ENCODE assay signal across 10 cellular contexts in the genomic region with DNA sequence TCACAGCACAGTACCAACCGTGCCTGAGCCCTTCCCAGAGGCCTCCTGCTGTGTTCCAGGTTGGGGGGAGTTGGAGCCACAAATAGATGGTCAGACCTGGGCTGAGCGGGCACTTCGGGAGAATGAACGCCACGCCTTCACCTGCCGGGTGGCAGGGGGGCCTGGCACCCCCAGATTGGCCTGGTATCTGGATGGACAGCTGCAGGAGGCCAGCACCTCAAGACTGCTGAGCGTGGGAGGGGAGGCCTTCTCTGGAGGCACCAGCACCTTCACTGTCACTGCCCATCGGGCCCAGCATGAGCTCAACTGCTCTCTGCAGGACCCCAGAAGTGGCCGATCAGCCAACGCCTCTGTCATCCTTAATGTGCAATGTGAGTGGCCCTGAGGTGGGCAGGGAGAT. TPM values are rescaled to one million over a fixed set of nuclear protein-coding genes. Genes with fewer than 3 reads are reported as not detected.
DNase-seq lines count a peak whose midpoint lies in the region; ATAC-seq and TF ChIP-seq lines count a peak whose summit lies in the region.
"Had no signal": no experiment of that assay in that cellular context is flagged by ENCODE, and none has a peak within 500 bp of the region (broad histone marks: within the 10 kb centered on the region; RNA-seq: fewer than 3 reads in every experiment).

No MANE protein-coding gene starts in this region.

- peak overlapping the region; percentile 98 for H3K4me3 Mint-ChIP-seq in CD8-positive, alpha-beta T cell
- H3K4me3 Mint-ChIP-seq in endodermal cell: peak overlapping the region; percentile 85

- no peak overlapping the region for H3K4me3 ChIP-seq in CD8-positive, alpha-beta T cell (ENCODE audit: low read depth, low read length)
- H3K4me3 ChIP-seq in Peyer's patch (peak overlapping the region in 3 of 4 donors; percentile 78 to 98 (median 95)), endodermal cell (ENCODE audit: low read length) (peak overlapping the region; percentile 80), neuronal stem cell (ENCODE audit: low read length in 2 of 2) (peak overlapping the region in 1 of 2 donors; percentile 83)

- H2BK5ac ChIP-seq in neuronal stem cell (ENCODE audit: low read length): peak overlapping the region; percentile 91

- peak overlapping the region; percentile 67 for H3K27ac ChIP-seq in CD8-positive, alpha-beta T cell (ENCODE audit: low read depth, low read length)
- H3K27ac ChIP-seq in Peyer's patch: peak overlapping the region in 3 of 4 donors; percentile 83 to 97 (median 95)
- no peak overlapping the region for H3K27ac ChIP-seq in endodermal cell (ENCODE audit: low read depth, low read length)
- H3K27ac ChIP-seq in neuronal stem cell (replicated peaks; ENCODE audit: low read length): no peak overlapping the region
- H3K27ac ChIP-seq: HL-60 had no signal

- peak overlapping the region; percentile 90 for H3K27ac Mint-ChIP-seq in CD8-positive, alpha-beta T cell
- H3K27ac Mint-ChIP-seq in endodermal cell: no peak overlapping the region

- H3K4ac ChIP-seq in neuronal stem cell (ENCODE audit: low read length): no peak overlapping the region

- no peak overlapping the region for H4K91ac ChIP-seq in neuronal stem cell (ENCODE audit: low read depth, low read length, poor library complexity)

- H2BK120ac ChIP-seq in neuronal stem cell (ENCODE audit: low read depth, low read length): no peak overlapping the region

- intact Hi-C loops in CD8-positive, alpha-beta T cell (cut with DNase I, micrococcal nuclease): no loop called here

- H3K4me1 ChIP-seq in CD8-positive, alpha-beta T cell (ENCODE audit: insufficient read depth, low read length): peaks cover 24% of the 10 kb centered on the region
- H3K4me1 ChIP-seq in Peyer's patch (peaks cover 0 to 37% (median 6%) of the 10 kb centered on the region in 4 donors), endodermal cell (ENCODE audit: control insufficient read depth, insufficient read depth, low read length) (peaks cover 7% of the 10 kb centered on the region), neuronal stem cell (ENCODE audit: control insufficient read depth in 2 of 2, insufficient read depth in 1 of 2, low read depth in 1 of 2, low read length in 2 of 2) (peaks cover 10 to 16% of the 10 kb centered on the region in 2 donors)

- no peak overlapping the region for H4K8ac ChIP-seq in neuronal stem cell (ENCODE audit: low read depth, low read length)

- 88 to 95% methylated on average over 9 to 10 of the region's 10 CpGs for WGBS in endodermal cell (ENCODE audit: insufficient coverage in 1 of 2, insufficient read length in 1 of 2), 2 experiments
- no CpG with 5 or more reads among the region's 10 CpGs for WGBS in neuronal stem cell (ENCODE audit: extremely low coverage in 2 of 2, insufficient read length in 2 of 2, insufficient replicate concordance in 1 of 2), 2 donors

- H3K36me3 Mint-ChIP-seq in CD8-positive, alpha-beta T cell: peaks cover 27% of the 10 kb centered on the region
- peaks cover 6% of the 10 kb centered on the region for H3K36me3 Mint-ChIP-seq in endodermal cell (ENCODE audit: low read depth)

- H3K9me3 Mint-ChIP-seq in CD8-positive, alpha-beta T cell: no peaks in the 10 kb centered on the region
- H3K9me3 Mint-ChIP-seq in endodermal cell: no peaks in the 10 kb centered on the region

- H3K14ac ChIP-seq in neuronal stem cell (ENCODE audit: low read length): peak overlapping the region; percentile 48

- no peaks in the 10 kb centered on the region for H3K27me3 Mint-ChIP-seq in CD8-positive, alpha-beta T cell (ENCODE audit: low read depth)
- no peaks in the 10 kb centered on the region for H3K27me3 Mint-ChIP-seq in endodermal cell (ENCODE audit: insufficient read depth)

- TF ChIP-seq CTCF in CD8-positive, alpha-beta T cell (IDR thresholded peaks at IDR 0.05): no peak
- no peak for TF ChIP-seq CTCF in Peyer's patch (IDR thresholded peaks at IDR 0.05)
- no peak for TF ChIP-seq CTCF in endodermal cell (conservative IDR thresholded peaks at IDR 0.05)

- POLR2A ChIA-PET in CD8-positive, alpha-beta T cell (lab: Charles Lee): no interaction called here

- H2BK12ac ChIP-seq in neuronal stem cell (ENCODE audit: low read length): no peak overlapping the region

- H3K79me1 ChIP-seq in neuronal stem cell (ENCODE audit: low read depth, low read length): peaks cover 4% of the 10 kb centered on the region

- H2AK5ac ChIP-seq in neuronal stem cell (ENCODE audit: low read depth, low read length): peak overlapping the region; percentile 46

- H3K4me1 Mint-ChIP-seq in CD8-positive, alpha-beta T cell (ENCODE audit: low read depth): peaks cover 37% of the 10 kb centered on the region
- peaks cover 31% of the 10 kb centered on the region for H3K4me1 Mint-ChIP-seq in endodermal cell

- no peak for TF ChIP-seq POLR2A in Peyer's patch (IDR thresholded peaks at IDR 0.05)

- CTCF ChIA-PET in CD8-positive, alpha-beta T cell (lab: Charles Lee): no interaction called here

- H3K9ac ChIP-seq in endodermal cell (ENCODE audit: extremely low read depth, low read length, poor library complexity, severe bottlenecking) (peak overlapping the region; percentile 48), neuronal stem cell (ENCODE audit: low read depth, low read length, poor library complexity) (peak overlapping the region; percentile 80)

- no peak overlapping the region for H3K23ac ChIP-seq in neuronal stem cell (ENCODE audit: low read depth, low read length, poor library complexity)

- no peak for ATAC-seq in CD8-positive, alpha-beta T cell
- no peak for ATAC-seq in HG03097 (IDR thresholded peaks at IDR 0.05; ENCODE audit: low FRiP score, unreplicated experiment)

- DNase-seq in CD8-positive, alpha-beta T cell: no peak
- DNase-seq in Peyer's patch: no peak
- DNase-seq in endodermal cell: no peak
- no peak for DNase-seq in neuronal stem cell (ENCODE audit: low spot score)
- no peak for DNase-seq in DMS 273 (lab: John Stamatoyannopoulos, UW; ENCODE audit: unreplicated experiment)
- DNase-seq in NCI-H345 treated with DMSO at 0.1 percent for 48 hours (lab: John Stamatoyannopoulos, UW; ENCODE audit: unreplicated experiment): no peak
- DNase-seq in NCI-H2196 (lab: John Stamatoyannopoulos, UW; ENCODE audit: unreplicated experiment): no peak
- DNase-seq: GDM1 had no signal

- no peak overlapping the region for H2BK15ac ChIP-seq in neuronal stem cell (ENCODE audit: low read length)

- no peaks in the 10 kb centered on the region for H3K9me3 ChIP-seq in CD8-positive, alpha-beta T cell (ENCODE audit: low read length)
- no peaks in the 10 kb centered on the region for H3K9me3 ChIP-seq in Peyer's patch
- H3K9me3 ChIP-seq in endodermal cell (ENCODE audit: control insufficient read depth, low read length): no peaks in the 10 kb centered on the region
- no peaks in the 10 kb centered on the region for H3K9me3 ChIP-seq in neuronal stem cell (replicated peaks in 1 of 2; ENCODE audit: control insufficient read depth in 2 of 2, insufficient read depth in 1 of 2, low read depth in 1 of 2, low read length in 2 of 2)

- no peaks in the 10 kb centered on the region for H3K36me3 ChIP-seq in CD8-positive, alpha-beta T cell (ENCODE audit: insufficient read depth, low read length)
- peaks cover 0 to 9% (median 0%) of the 10 kb centered on the region in 3 donors for H3K36me3 ChIP-seq in Peyer's patch
- no peaks in the 10 kb centered on the region for H3K36me3 ChIP-seq in endodermal cell (ENCODE audit: control insufficient read depth, insufficient read depth, low read length)
- H3K36me3 ChIP-seq in neuronal stem cell (replicated peaks in 1 of 2; ENCODE audit: control insufficient read depth in 2 of 2, insufficient read depth in 2 of 2, low read length in 2 of 2): peaks cover 13 to 25% of the 10 kb centered on the region in 2 donors

- H3K18ac ChIP-seq in neuronal stem cell (ENCODE audit: low read length): no peak overlapping the region

- no peak overlapping the region for H2AFZ ChIP-seq in neuronal stem cell (ENCODE audit: low read length)

- H3K4me2 ChIP-seq in neuronal stem cell (ENCODE audit: insufficient read depth, low read length, poor library complexity, severe bottlenecking): peak overlapping the region; percentile 78

- H3K27me3 ChIP-seq in CD8-positive, alpha-beta T cell (ENCODE audit: insufficient read depth, low read length): no peaks in the 10 kb centered on the region
- H3K27me3 ChIP-seq in Peyer's patch (no peaks in the 10 kb centered on the region), endodermal cell (ENCODE audit: control insufficient read depth, insufficient read depth, low read length, poor library complexity, severe bottlenecking) (no peaks in the 10 kb centered on the region), neuronal stem cell (ENCODE audit: control insufficient read depth in 3 of 3, insufficient read depth in 3 of 3, low read depth in 1 of 3, low read length in 3 of 3) (no peaks in the 10 kb centered on the region)

RNA-seq across cellular contexts. Expression of gene TMEM25, which starts 1.1 kb away (rescaled TPM):
- 10 to 100 TPM; 11.3 to 14.0 TPM for total RNA-seq in CD8-positive, alpha-beta T cell
- total RNA-seq in Peyer's patch: 100 to 1,000 TPM in 3 of 4 donors, 10 to 100 TPM in 1; 48.7 to 263 (median 204) TPM
- 10 to 100 TPM; 22.4 to 30.6 TPM for total RNA-seq in endodermal cell
- 24.2 TPM for polyA plus RNA-seq in endodermal cell (2013, experiment 1 of 2)
- polyA plus RNA-seq in endodermal cell (2013, experiment 2 of 2): 24.8 TPM
- 22.8 TPM for polyA plus RNA-seq in neuronal stem cell (2013, experiment 1 of 2)
- 22.8 TPM for polyA plus RNA-seq in neuronal stem cell (2013, experiment 2 of 2)

RNA-seq across cellular contexts. Expression of gene TTC36, which starts 4.8 kb away (rescaled TPM):
- under 1 TPM in 1 of 2 experiments, not detected in 1; 0.65 TPM for total RNA-seq in CD8-positive, alpha-beta T cell
- total RNA-seq in Peyer's patch: 10 to 100 TPM in 3 of 4 donors, 1 to 10 TPM in 1; 5.8 to 68.4 (median 37.5) TPM
- total RNA-seq in endodermal cell: under 1 TPM; 0.42 to 0.46 TPM
- not detected for polyA plus RNA-seq in endodermal cell (2013, experiment 1 of 2)
- 0.33 TPM for polyA plus RNA-seq in endodermal cell (2013, experiment 2 of 2)
- polyA plus RNA-seq in neuronal stem cell (2013, experiment 1 of 2): 0.24 TPM
- polyA plus RNA-seq in neuronal stem cell (2013, experiment 2 of 2): 0.18 TPM

RNA-seq across cellular contexts. Expression of gene IFT46, which starts 33.6 kb away (rescaled TPM):
- total RNA-seq in CD8-positive, alpha-beta T cell: 1 to 10 TPM; 4.8 to 5.6 TPM
- total RNA-seq in Peyer's patch (10 to 100 TPM; 12.5 to 32.2 (median 14.4) TPM), endodermal cell (10 to 100 TPM in 1 of 2 donors, 1 to 10 TPM in 1; 9.1 to 13.7 TPM)
- polyA plus RNA-seq in endodermal cell (2013, experiment 1 of 2): 26.6 TPM
- polyA plus RNA-seq in endodermal cell (2013, experiment 2 of 2): 24.0 TPM
- polyA plus RNA-seq in neuronal stem cell (2013, experiment 1 of 2): 22.8 TPM
- 22.9 TPM for polyA plus RNA-seq in neuronal stem cell (2013, experiment 2 of 2)

RNA-seq across cellular contexts. Expression of gene ARCN1, which starts 40.1 kb away (rescaled TPM):
- total RNA-seq in CD8-positive, alpha-beta T cell: 10 to 100 TPM; 77.8 to 81.2 TPM
- 100 to 1,000 TPM in 2 of 4 donors, 10 to 100 TPM in 2; 54.5 to 116 (median 91.0) TPM for total RNA-seq in Peyer's patch
- 100 to 1,000 TPM; 130 to 161 TPM for total RNA-seq in endodermal cell
- polyA plus RNA-seq in endodermal cell (2013, experiment 1 of 2): 133 TPM
- polyA plus RNA-seq in endodermal cell (2013, experiment 2 of 2): 134 TPM
- polyA plus RNA-seq in neuronal stem cell (2013, experiment 1 of 2): 126 TPM
- 128 TPM for polyA plus RNA-seq in neuronal stem cell (2013, experiment 2 of 2)

Comparison
In these comparisons a context has a peak if more than half of its experiments do, and no peak if none do; other contexts are left out.
1. H3K27ac ChIP-seq: peak in CD8-positive, alpha-beta T cell (single experiment) and Peyer's patch (3 of 4); none in endodermal cell (single experiment) and neuronal stem cell (single experiment).
2. RNA of gene TTC36, which starts 4.8 kb away (total RNA-seq): 5.8 to 68.4 TPM in Peyer's patch; 0.65 TPM in CD8-positive, alpha-beta T cell and 0.42 to 0.46 TPM in endodermal cell; every median in the first group is over 4 times any median in the second.